ENCODE assay signal across 10 cellular contexts in the genomic region with DNA sequence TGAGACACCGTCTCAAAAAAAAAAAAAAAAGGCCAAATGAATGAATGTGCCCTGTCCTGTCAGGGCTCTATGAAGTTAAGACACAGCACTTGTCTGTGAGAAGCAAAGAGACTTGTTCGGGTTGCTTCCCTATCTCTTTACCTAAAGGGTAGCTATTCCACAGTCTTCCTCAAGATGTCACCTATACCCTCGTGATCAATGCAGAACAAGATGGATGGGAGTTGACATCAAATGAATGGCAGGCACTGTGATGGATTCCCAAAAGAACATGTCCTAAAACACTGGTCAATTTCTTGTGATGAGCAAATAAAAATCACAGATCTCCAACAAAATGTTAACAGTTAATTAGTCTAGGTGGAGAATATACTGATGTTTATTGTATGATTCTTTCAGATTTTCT. TPM values are rescaled to one million over a fixed set of nuclear protein-coding genes. Genes with fewer than 3 reads are reported as not detected.
DNase-seq lines count a peak whose midpoint lies in the region; ATAC-seq and TF ChIP-seq lines count a peak whose summit lies in the region.
"Had no signal": no experiment of that assay in that cellular context is flagged by ENCODE, and none has a peak within 500 bp of the region (broad histone marks: within the 10 kb centered on the region; RNA-seq: fewer than 3 reads in every experiment).

No MANE protein-coding gene starts in this region.

- H3K4me3 Mint-ChIP-seq in natural killer cell treated with Interleukin-12 subunit alpha and Interleukin-12 subunit beta and Interleukin-15 and Interleukin-18, amount 100 ng/mL, for 72 hours = no peak overlapping the region
- H3K4me3 Mint-ChIP-seq in activated T-helper 2 cell treated with anti-CD3 and anti-CD28 coated beads, Interferon-gamma antibody, Interleukin-2, Interleukin-4, amounts not matched to agents 10 μg/mL and 5 μg/mL and 100 μg/mL, durations not matched to agents 14 hours and 24 hours and 36 hours (ENCODE audit: low read depth) = no peak overlapping the region

- no peaks in the 10 kb centered on the region for H3K27me3 Mint-ChIP-seq in natural killer cell treated with Interleukin-12 subunit alpha and Interleukin-12 subunit beta and Interleukin-15 and Interleukin-18, amount 100 ng/mL, for 72 hours
- no peaks in the 10 kb centered on the region for H3K27me3 Mint-ChIP-seq in activated T-helper 2 cell treated with anti-CD3 and anti-CD28 coated beads, Interferon-gamma antibody, Interleukin-2, Interleukin-4, amounts not matched to agents 10 μg/mL and 5 μg/mL and 100 μg/mL, durations not matched to agents 14 hours and 24 hours and 36 hours (ENCODE audit: low read depth)

- intact Hi-C loops in activated T-helper 2 cell treated with anti-CD3 and anti-CD28 coated beads, Interferon-gamma antibody, Interleukin-2, Interleukin-4, amounts not matched to agents 10 μg/mL and 5 μg/mL and 100 μg/mL, durations not matched to agents 14 hours and 24 hours and 36 hours (cut with micrococcal nuclease) = no loop called here

- peak overlapping the region; percentile 34 for H3K27ac ChIP-seq in VCaP

- no peak for ATAC-seq in natural killer cell treated with Interleukin-12 subunit alpha and Interleukin-12 subunit beta and Interleukin-15 and Interleukin-18, amount 100 ng/mL, for 72 hours

- TF ChIP-seq CTCF in LNCAP (IDR thresholded peaks at IDR 0.05) = peak; percentile 44
- peak; percentile 46 for TF ChIP-seq CTCF in VCaP (conservative IDR thresholded peaks at IDR 0.05)

- peak; percentile 19 for DNase-seq in NOMO-1 treated with DMSO at 0.1 percent for 48 hours (lab: John Stamatoyannopoulos, UW; ENCODE audit: unreplicated experiment)
- DNase-seq in NOMO-1 treated with dmso at 0.1 percent for 144 hours (lab: John Stamatoyannopoulos, UW; ENCODE audit: unreplicated experiment) = no peak
- no peak for DNase-seq in natural killer cell treated with Interleukin-12 subunit alpha and Interleukin-12 subunit beta and Interleukin-15 and Interleukin-18, amount 100 ng/mL, for 72 hours (ENCODE audit: low spot score)
- DNase-seq in hepatic stellate cell (ENCODE audit: low spot score) = no peak
- DNase-seq in NCI-H1092 (lab: John Stamatoyannopoulos, UW) = no peak
- DNase-seq in activated T-helper 2 cell treated with anti-CD3 and anti-CD28 coated beads, Interferon-gamma antibody, Interleukin-2, Interleukin-4, amounts not matched to agents 10 μg/mL and 5 μg/mL and 100 μg/mL, durations not matched to agents 14 hours and 24 hours and 36 hours (ENCODE audit: low spot score) = no peak
- DNase-seq: activated CD4-positive, alpha-beta T cell treated with anti-CD3 and anti-CD28 coated beads, Interleukin-2, amount 50 U/mL, for 4 hours; amniotic stem cell had no signal

- peaks cover 26% of the 10 kb centered on the region for H3K36me3 Mint-ChIP-seq in natural killer cell treated with Interleukin-12 subunit alpha and Interleukin-12 subunit beta and Interleukin-15 and Interleukin-18, amount 100 ng/mL, for 72 hours
- H3K36me3 Mint-ChIP-seq in activated T-helper 2 cell treated with anti-CD3 and anti-CD28 coated beads, Interferon-gamma antibody, Interleukin-2, Interleukin-4, amounts not matched to agents 10 μg/mL and 5 μg/mL and 100 μg/mL, durations not matched to agents 14 hours and 24 hours and 36 hours (ENCODE audit: low read depth) = peaks cover 74% of the 10 kb centered on the region

- no peaks in the 10 kb centered on the region for H3K9me3 Mint-ChIP-seq in natural killer cell treated with Interleukin-12 subunit alpha and Interleukin-12 subunit beta and Interleukin-15 and Interleukin-18, amount 100 ng/mL, for 72 hours
- H3K9me3 Mint-ChIP-seq in activated T-helper 2 cell treated with anti-CD3 and anti-CD28 coated beads, Interferon-gamma antibody, Interleukin-2, Interleukin-4, amounts not matched to agents 10 μg/mL and 5 μg/mL and 100 μg/mL, durations not matched to agents 14 hours and 24 hours and 36 hours = no peaks in the 10 kb centered on the region

- H3K27ac Mint-ChIP-seq in natural killer cell treated with Interleukin-12 subunit alpha and Interleukin-12 subunit beta and Interleukin-15 and Interleukin-18, amount 100 ng/mL, for 72 hours = peak overlapping the region; percentile 93 to 99
- no peak overlapping the region for H3K27ac Mint-ChIP-seq in activated T-helper 2 cell treated with anti-CD3 and anti-CD28 coated beads, Interferon-gamma antibody, Interleukin-2, Interleukin-4, amounts not matched to agents 10 μg/mL and 5 μg/mL and 100 μg/mL, durations not matched to agents 14 hours and 24 hours and 36 hours

- H3K4me1 Mint-ChIP-seq in natural killer cell treated with Interleukin-12 subunit alpha and Interleukin-12 subunit beta and Interleukin-15 and Interleukin-18, amount 100 ng/mL, for 72 hours (ENCODE audit: low read depth in 2 of 2) = peaks cover 55 to 57% of the 10 kb centered on the region in 2 donors
- H3K4me1 Mint-ChIP-seq in activated T-helper 2 cell treated with anti-CD3 and anti-CD28 coated beads, Interferon-gamma antibody, Interleukin-2, Interleukin-4, amounts not matched to agents 10 μg/mL and 5 μg/mL and 100 μg/mL, durations not matched to agents 14 hours and 24 hours and 36 hours (ENCODE audit: low read depth) = peaks cover 65% of the 10 kb centered on the region

RNA-seq across cellular contexts. Expression of gene TADA3, which starts 9.5 kb away (rescaled TPM):
- 10 to 100 TPM; 58.3 to 65.6 TPM for total RNA-seq in natural killer cell treated with Interleukin-12 subunit alpha and Interleukin-12 subunit beta and Interleukin-15 and Interleukin-18, amount 100 ng/mL, for 72 hours
- 86.6 and 89.2 TPM in 2 replicates for total RNA-seq in activated T-helper 2 cell treated with anti-CD3 and anti-CD28 coated beads, Interferon-gamma antibody, Interleukin-2, Interleukin-4, amounts not matched to agents 10 μg/mL and 5 μg/mL and 100 μg/mL, durations not matched to agents 14 hours and 24 hours and 36 hours

RNA-seq across cellular contexts. Expression of gene ARPC4, which starts 10.1 kb away (rescaled TPM):
- 100 to 1,000 TPM; 323 to 381 TPM for total RNA-seq in natural killer cell treated with Interleukin-12 subunit alpha and Interleukin-12 subunit beta and Interleukin-15 and Interleukin-18, amount 100 ng/mL, for 72 hours
- 253 and 268 TPM in 2 replicates for total RNA-seq in activated T-helper 2 cell treated with anti-CD3 and anti-CD28 coated beads, Interferon-gamma antibody, Interleukin-2, Interleukin-4, amounts not matched to agents 10 μg/mL and 5 μg/mL and 100 μg/mL, durations not matched to agents 14 hours and 24 hours and 36 hours

RNA-seq across cellular contexts. Expression of gene CAMK1, which starts 13.0 kb away (rescaled TPM):
- 10 to 100 TPM; 19.8 to 24.4 TPM for total RNA-seq in natural killer cell treated with Interleukin-12 subunit alpha and Interleukin-12 subunit beta and Interleukin-15 and Interleukin-18, amount 100 ng/mL, for 72 hours
- 113 and 116 TPM in 2 replicates for total RNA-seq in activated T-helper 2 cell treated with anti-CD3 and anti-CD28 coated beads, Interferon-gamma antibody, Interleukin-2, Interleukin-4, amounts not matched to agents 10 μg/mL and 5 μg/mL and 100 μg/mL, durations not matched to agents 14 hours and 24 hours and 36 hours

RNA-seq across cellular contexts. Expression of gene TTLL3, which starts 27.3 kb away (rescaled TPM):
- total RNA-seq in natural killer cell treated with Interleukin-12 subunit alpha and Interleukin-12 subunit beta and Interleukin-15 and Interleukin-18, amount 100 ng/mL, for 72 hours = 10 to 100 TPM; 50.0 to 91.3 TPM
- total RNA-seq in activated T-helper 2 cell treated with anti-CD3 and anti-CD28 coated beads, Interferon-gamma antibody, Interleukin-2, Interleukin-4, amounts not matched to agents 10 μg/mL and 5 μg/mL and 100 μg/mL, durations not matched to agents 14 hours and 24 hours and 36 hours = 51.0 and 56.5 TPM in 2 replicates

RNA-seq across cellular contexts. Expression of gene OGG1, which starts 33.0 kb away (rescaled TPM):
- 10 to 100 TPM; 35.9 to 42.5 TPM for total RNA-seq in natural killer cell treated with Interleukin-12 subunit alpha and Interleukin-12 subunit beta and Interleukin-15 and Interleukin-18, amount 100 ng/mL, for 72 hours
- 33.0 and 38.4 TPM in 2 replicates for total RNA-seq in activated T-helper 2 cell treated with anti-CD3 and anti-CD28 coated beads, Interferon-gamma antibody, Interleukin-2, Interleukin-4, amounts not matched to agents 10 μg/mL and 5 μg/mL and 100 μg/mL, durations not matched to agents 14 hours and 24 hours and 36 hours
